ENCODE assay signal across 10 cellular contexts in genomic region chr16:25155553-25156460, GRCh38.
DNase-seq lines count a peak whose midpoint lies in the region; ATAC-seq, FAIRE-seq and TF ChIP-seq lines count a peak whose summit lies in the region.
"Had no signal": no experiment of that assay in that cellular context is flagged by ENCODE, and none has a peak within 500 bp of the region (broad histone marks: within the 10 kb centered on the region; RNA-seq: fewer than 3 reads in every experiment).

No MANE protein-coding gene starts in this region.

- peaks cover 46% of the 10 kb centered on the region; the same call in 1 of the 2 replicates for H3K36me3 ChIP-seq in DND-41 (ENCODE audit: insufficient read depth, low read length)

- H3K79me2 ChIP-seq in DND-41 (ENCODE audit: insufficient read depth, low read length): no peaks in the 10 kb centered on the region

- no peak for TF ChIP-seq CTCF in DND-41 (IDR thresholded peaks at IDR 0.05; ENCODE audit: borderline replicate concordance, extremely low read depth, low read length, poor library complexity, severe bottlenecking)

- no peak overlapping the region for H3K4me3 Mint-ChIP-seq in central memory CD8-positive, alpha-beta T cell

- no peaks in the 10 kb centered on the region for H3K27me3 ChIP-seq in DND-41 (ENCODE audit: insufficient read depth, low read length, poor library complexity)

- H3K36me3 Mint-ChIP-seq in central memory CD8-positive, alpha-beta T cell (ENCODE audit: insufficient read depth): peaks cover 30% of the 10 kb centered on the region

- H3K9me3 Mint-ChIP-seq in central memory CD8-positive, alpha-beta T cell: no peaks in the 10 kb centered on the region

- H3K4me2 ChIP-seq in DND-41 (ENCODE audit: insufficient read depth, low read length): no peak overlapping the region

- peak overlapping the region; percentile 11 for H3K27ac Mint-ChIP-seq in central memory CD8-positive, alpha-beta T cell (ENCODE audit: low read depth)

- no peaks in the 10 kb centered on the region for H3K4me1 Mint-ChIP-seq in central memory CD8-positive, alpha-beta T cell

- no peaks in the 10 kb centered on the region for H3K9me3 ChIP-seq in DND-41 (ENCODE audit: insufficient read depth, low read length, severe bottlenecking)

- 0 out of 2 replicates have a peak overlapping the region, but pooled peaks have one; percentile 27 for H3K27ac ChIP-seq in DND-41 (ENCODE audit: low read length)

- H3K4me3 ChIP-seq in DND-41 (ENCODE audit: low read depth in 1 of 2, low read length in 2 of 2): no peak overlapping the region

- no peak for FAIRE-seq in urothelium cell line (lab: Jason Lieb, UNC)
- FAIRE-seq: colon had no signal

- peak; percentile 63 for ATAC-seq in DND-41 (ENCODE audit: insufficient read depth, low read depth)
- ATAC-seq in central memory CD8-positive, alpha-beta T cell (replicated peaks; ENCODE audit: extremely low read depth, poor library complexity, severe bottlenecking): no peak
- ATAC-seq in GM21447 (IDR thresholded peaks at IDR 0.05; ENCODE audit: unreplicated experiment): no peak

- peak; percentile 8 for DNase-seq in DND-41
- DNase-seq in RKO (ENCODE audit: low spot score): peak; percentile 31
- DNase-seq in central memory CD8-positive, alpha-beta T cell (ENCODE audit: low spot score in 2 of 2): no peak
- DNase-seq in stimulated activated CD4-positive, alpha-beta T cell treated with anti-CD3 and anti-CD28 coated beads, Interleukin-1b, Interleukin-23, amount 100 ng/mL, for 48 hours: peak; percentile 53
- no peak for DNase-seq in AG08396 (ENCODE audit: low spot score)
- no peak for DNase-seq in OCI-M1 (lab: John Stamatoyannopoulos, UW)
- no peak for DNase-seq in urothelium cell line (ENCODE audit: low spot score)
- DNase-seq: NCI-H1436 treated with DMSO at 0.1 percent for 48 hours had no signal

- no peaks in the 10 kb centered on the region for H3K4me1 ChIP-seq in DND-41 (ENCODE audit: insufficient read depth, low read length)

- H3K27me3 Mint-ChIP-seq in central memory CD8-positive, alpha-beta T cell: no peaks in the 10 kb centered on the region

- no peak overlapping the region for H2AFZ ChIP-seq in DND-41 (ENCODE audit: low read depth, low read length)

- H3K9ac ChIP-seq in DND-41 (ENCODE audit: low read depth, low read length): no peak overlapping the region

- H4K20me1 ChIP-seq in DND-41 (ENCODE audit: insufficient read depth, low read length): no peaks in the 10 kb centered on the region

Comparison
In these comparisons a context has a peak if more than half of its experiments do, and no peak if none do; other contexts are left out.
1. DNase-seq: peak in DND-41 (single experiment), RKO (single experiment) and stimulated activated CD4-positive, alpha-beta T cell treated with anti-CD3 and anti-CD28 coated beads, Interleukin-1b, Interleukin-23, amount 100 ng/mL, for 48 hours (single experiment); none in central memory CD8-positive, alpha-beta T cell (0 of 2), AG08396 (single experiment), OCI-M1 (single experiment) and urothelium cell line (single experiment).